ENCODE assay signal across 9 cellular contexts in genomic region chr4:170047774-170048354, GRCh38. TPM values are rescaled to one million over a fixed set of nuclear protein-coding genes. Genes with fewer than 3 reads are reported as not detected.
DNase-seq lines count a peak whose midpoint lies in the region; ATAC-seq and TF ChIP-seq lines count a peak whose summit lies in the region.
"Had no signal": no experiment of that assay in that cellular context is flagged by ENCODE, and none has a peak within 500 bp of the region (broad histone marks: within the 10 kb centered on the region; RNA-seq: fewer than 3 reads in every experiment).

No MANE protein-coding gene starts in this region.

- no peak overlapping the region for H3K27ac ChIP-seq in CD8-positive, alpha-beta T cell (ENCODE audit: low read depth, low read length)
- H3K27ac ChIP-seq in ovary, result no peak overlapping the region

- POLR2A ChIA-PET in CD8-positive, alpha-beta T cell (lab: Charles Lee), result no interaction called here

- CTCF ChIA-PET in CD8-positive, alpha-beta T cell (lab: Charles Lee), result interaction anchor here (1.0 to 2.0 kb wide), 8 partner anchors 13 to 434 kb away, joined by 3 to 44 read pairs (median 4); no protein-coding TSS in a partner anchor

- H3K9me3 Mint-ChIP-seq in CD8-positive, alpha-beta T cell, result no peaks in the 10 kb centered on the region

- H3K4me1 ChIP-seq in CD8-positive, alpha-beta T cell (ENCODE audit: insufficient read depth, low read length), result no peaks in the 10 kb centered on the region
- H3K4me1 ChIP-seq in ovary (ENCODE audit: insufficient read depth), result no peaks in the 10 kb centered on the region

- WGBS in ovary, 3 donors, result 7 to 16% (median 10%) methylated on average over 4 of the region's 4 CpGs

- H3K4me3 Mint-ChIP-seq in CD8-positive, alpha-beta T cell, result no peak overlapping the region

- no peak overlapping the region for H3K4me3 ChIP-seq in CD8-positive, alpha-beta T cell (ENCODE audit: low read depth, low read length)
- H3K4me3 ChIP-seq in fibroblast of pulmonary artery (replicated peaks; ENCODE audit: low read depth, low read length), result no peak overlapping the region
- no peak overlapping the region for H3K4me3 ChIP-seq in ovary

- H3K27me3 Mint-ChIP-seq in CD8-positive, alpha-beta T cell (ENCODE audit: low read depth), result peaks cover 3% of the 10 kb centered on the region

- intact Hi-C loops in CD8-positive, alpha-beta T cell (cut with DNase I, micrococcal nuclease), result loop anchor here (2.0 kb wide), 2 partner anchors 435 to 1123 kb away; partner anchors contain the start of gene NEK1 (in 1 of the 2)
- intact Hi-C loops in ovary (cut with DNase I), result loop anchor here (5.0 to 10.0 kb wide), 3 partner anchors 233 to 243 kb away; no protein-coding TSS in a partner anchor

- H3K36me3 ChIP-seq in CD8-positive, alpha-beta T cell (ENCODE audit: insufficient read depth, low read length), result no peaks in the 10 kb centered on the region
- H3K36me3 ChIP-seq in ovary, result no peaks in the 10 kb centered on the region

- no peaks in the 10 kb centered on the region for H3K4me1 Mint-ChIP-seq in CD8-positive, alpha-beta T cell (ENCODE audit: low read depth)

- no peak for TF ChIP-seq POLR2A in ovary (IDR thresholded peaks at IDR 0.05)

- no peak for TF ChIP-seq EP300 in ovary (IDR thresholded peaks at IDR 0.05)

- H3K9me3 ChIP-seq in CD8-positive, alpha-beta T cell (ENCODE audit: low read length), result no peaks in the 10 kb centered on the region
- H3K9me3 ChIP-seq in ovary, result no peaks in the 10 kb centered on the region

- no peaks in the 10 kb centered on the region for H3K36me3 Mint-ChIP-seq in CD8-positive, alpha-beta T cell

- peak in 6 of 7 experiments; percentile 16 to 66 (median 52) for DNase-seq in CD8-positive, alpha-beta T cell
- peak; percentile 34 for DNase-seq in H4 (ENCODE audit: low spot score)
- DNase-seq in NCI-H748 treated with DMSO at 0.1 percent for 48 hours (lab: John Stamatoyannopoulos, UW), result peak; percentile 31
- DNase-seq in activated CD8-positive, alpha-beta memory T cell treated with anti-CD3 and anti-CD28 coated beads, Interleukin-2, amount 50 U/mL, for 24 hours (ENCODE audit: extremely low read depth), result peak; percentile 20
- DNase-seq in fibroblast of pulmonary artery (ENCODE audit: low read depth), result peak; percentile 84
- DNase-seq in ovary, result peak in 4 of 5 donors; percentile 35 to 45 (median 40)

- H3K27ac Mint-ChIP-seq in CD8-positive, alpha-beta T cell, result no peak overlapping the region

- H3K27me3 ChIP-seq in CD8-positive, alpha-beta T cell (ENCODE audit: insufficient read depth, low read length), result no peaks in the 10 kb centered on the region
- H3K27me3 ChIP-seq in ovary, result no peaks in the 10 kb centered on the region

- no peak for ATAC-seq in CD8-positive, alpha-beta T cell
- no peak for ATAC-seq in HG03025 (IDR thresholded peaks at IDR 0.05; ENCODE audit: low FRiP score, unreplicated experiment)
- ATAC-seq in GM21717 (IDR thresholded peaks at IDR 0.05; ENCODE audit: unreplicated experiment), result no peak

- peak; percentile 88 for TF ChIP-seq CTCF in CD8-positive, alpha-beta T cell (IDR thresholded peaks at IDR 0.05)
- TF ChIP-seq CTCF in fibroblast of pulmonary artery (IDR thresholded peaks at IDR 0.05; ENCODE audit: low read length, missing control alignments) (peak; percentile 77), ovary (IDR thresholded peaks at IDR 0.05) (peak in 2 of 3 donors; percentile 16 to 52)

RNA-seq across cellular contexts. Expression of gene MFAP3L, which starts 21.7 kb away (rescaled TPM):
- 1 to 10 TPM; 1.4 TPM for total RNA-seq in CD8-positive, alpha-beta T cell
- total RNA-seq in H4 (2014; rRNA removed; shearing (Covaris generic)), result 3.6 and 4.3 TPM in 2 replicates
- total RNA-seq in ovary, result 1 to 10 TPM in 4 of 7 donors, under 1 TPM in 3; 0.38 to 7.6 (median 2.0) TPM
- 1 to 10 TPM; 1.0 to 4.0 TPM for polyA plus RNA-seq in ovary

RNA-seq across cellular contexts. Expression of gene AADAT, which starts 41.9 kb away (rescaled TPM):
- not detected for total RNA-seq in CD8-positive, alpha-beta T cell
- total RNA-seq in H4 (2014; rRNA removed; shearing (Covaris generic)), result 2.8 and 5.0 TPM in 2 replicates
- total RNA-seq in ovary, result 10 to 100 TPM in 1 of 7 donors, 1 to 10 TPM in 6; 3.7 to 11.3 (median 5.1) TPM
- 1 to 10 TPM; 3.1 to 6.9 TPM for polyA plus RNA-seq in ovary
- total RNA-seq: T-helper 1 cell treated with Interleukin-12 subunit alpha and Interleukin-12 subunit beta and Interleukin-4 antibody, amounts not matched to agents 30 ng/mL and 1 ng/mL, for 36 hours had no signal

Comparison
In these comparisons a context has a peak if more than half of its experiments do, and no peak if none do; other contexts are left out.
1. DNase-seq: peak in every context shown above with its lines; median percentile 84 in fibroblast of pulmonary artery; 52 in CD8-positive, alpha-beta T cell; 40 in ovary; 34 in H4; 31 in NCI-H748 treated with DMSO at 0.1 percent for 48 hours; 20 in activated CD8-positive, alpha-beta memory T cell treated with anti-CD3 and anti-CD28 coated beads, Interleukin-2, amount 50 U/mL, for 24 hours.
2. CTCF ChIP-seq: peak in every context shown above with its lines; median percentile 88 in CD8-positive, alpha-beta T cell; 77 in fibroblast of pulmonary artery; 34 in ovary.